In genomic region chr17:10730956-10731879, GRCh38 we compare ENCODE assay signal across 10 cellular contexts. TPM values are rescaled to one million over a fixed set of nuclear protein-coding genes. Genes with fewer than 3 reads are reported as not detected.
DNase-seq lines count a peak whose midpoint lies in the region; ATAC-seq and TF ChIP-seq lines count a peak whose summit lies in the region.
"Had no signal": no experiment of that assay in that cellular context is flagged by ENCODE, and none has a peak within 500 bp of the region (broad histone marks: within the 10 kb centered on the region; RNA-seq: fewer than 3 reads in every experiment).

No MANE protein-coding gene starts in this region.

- no peaks in the 10 kb centered on the region for H3K27me3 ChIP-seq in psoas muscle (ENCODE audit: insufficient read depth in 3 of 3, low read length in 2 of 3)
- H3K27me3 ChIP-seq in upper lobe of right lung: no peaks in the 10 kb centered on the region

- H3K27ac ChIP-seq in SK-N-MC: peak overlapping the region; percentile 99
- H3K27ac ChIP-seq in psoas muscle: no peak overlapping the region
- no peak overlapping the region for H3K27ac ChIP-seq in upper lobe of right lung

- 79 to 85% (median 82%) methylated on average over 19 of the region's 19 CpGs for WGBS in psoas muscle, 3 donors

- 0 out of 2 replicates have a peak, but pooled peaks cover 2% of the 10 kb centered on the region for H3K9me3 ChIP-seq in ES-I3 (ENCODE audit: control insufficient read depth, insufficient read depth, low read length)
- no peaks in the 10 kb centered on the region for H3K9me3 ChIP-seq in SK-N-MC (ENCODE audit: low read depth, low read length)
- H3K9me3 ChIP-seq in psoas muscle: no peaks in the 10 kb centered on the region
- no peaks in the 10 kb centered on the region for H3K9me3 ChIP-seq in upper lobe of right lung

- H3K4me1 ChIP-seq in ES-I3 (ENCODE audit: insufficient read depth, low read length) (0 out of 2 replicates have a peak, but pooled peaks cover 4% of the 10 kb centered on the region), psoas muscle (peaks cover 3% of the 10 kb centered on the region), upper lobe of right lung (no peaks in the 10 kb centered on the region)

- no peak for TF ChIP-seq CTCF in foreskin fibroblast (IDR thresholded peaks at IDR 0.05; ENCODE audit: low read depth, low read length)
- no peak for TF ChIP-seq CTCF in psoas muscle (IDR thresholded peaks at IDR 0.05)
- no peak for TF ChIP-seq CTCF in upper lobe of right lung (IDR thresholded peaks at IDR 0.05)

- intact Hi-C loops in psoas muscle (cut with DNase I): no loop called here
- intact Hi-C loops in upper lobe of right lung (cut with DNase I): loop anchor here (10.0 kb wide), 1 partner anchor 114 kb away; no protein-coding TSS in a partner anchor

- H3K4me3 ChIP-seq in SK-N-MC (peak overlapping the region; percentile 86), foreskin fibroblast (ENCODE audit: low read depth in 1 of 2, low read length in 2 of 2) (peak overlapping the region; percentile 72), psoas muscle (peak overlapping the region; percentile 92), upper lobe of right lung (no peak overlapping the region)

- DNase-seq in SK-N-MC (ENCODE audit: low read depth, low spot score): no peak
- peak in 1 of 2 donors; percentile 20 for DNase-seq in foreskin fibroblast
- no peak for DNase-seq in psoas muscle
- DNase-seq in iPS-NIHi7 (ENCODE audit: extremely low spot score): no peak
- DNase-seq in upper lobe of right lung: no peak
- DNase-seq in activated effector memory CD4-positive, alpha-beta T cell treated with Interleukin-2 at 50 U/mL for 16 hours: no peak
- no peak for DNase-seq in NCI-H82 treated with DMSO at 0.1 percent for 48 hours (lab: John Stamatoyannopoulos, UW; ENCODE audit: unreplicated experiment)
- DNase-seq: aorta, NCI-H2171 treated with DMSO at 0.1 percent for 48 hours had no signal

- peak overlapping the region; percentile 84 for H3K9ac ChIP-seq in ES-I3 (ENCODE audit: low read depth, low read length)
- peak overlapping the region; percentile 73 for H3K9ac ChIP-seq in SK-N-MC (ENCODE audit: insufficient read length)

- ATAC-seq in psoas muscle (no peak), upper lobe of right lung (no peak)

- H3K36me3 ChIP-seq in ES-I3 (ENCODE audit: insufficient read depth, low read length) (no peaks in the 10 kb centered on the region), SK-N-MC (ENCODE audit: insufficient read depth, low read length) (no peaks in the 10 kb centered on the region), psoas muscle (ENCODE audit: insufficient read depth in 1 of 2, low read depth in 1 of 2) (peaks cover 0 to 16% of the 10 kb centered on the region in 2 donors), upper lobe of right lung (no peaks in the 10 kb centered on the region)

RNA-seq across cellular contexts. Expression of gene TMEM220, which starts 1.4 kb away (rescaled TPM):
- total RNA-seq in psoas muscle: 1 to 10 TPM; 4.2 to 8.9 (median 6.5) TPM
- polyA plus RNA-seq in psoas muscle: 1 to 10 TPM; 3.4 to 4.9 (median 3.6) TPM
- 10.5 TPM for total RNA-seq in upper lobe of right lung

RNA-seq across cellular contexts. Expression of gene ADPRM, which starts 33.8 kb away (rescaled TPM):
- 10 to 100 TPM in 2 of 4 donors, 1 to 10 TPM in 2; 8.9 to 15.8 (median 10.6) TPM for total RNA-seq in psoas muscle
- 10 to 100 TPM; 10.6 to 14.6 (median 13.7) TPM for polyA plus RNA-seq in psoas muscle
- total RNA-seq in upper lobe of right lung: 8.2 TPM

RNA-seq across cellular contexts. Expression of gene SCO1, which starts 33.9 kb away (rescaled TPM):
- 10 to 100 TPM; 25.9 to 36.1 (median 27.5) TPM for total RNA-seq in psoas muscle
- 10 to 100 TPM; 17.5 to 38.9 (median 28.6) TPM for polyA plus RNA-seq in psoas muscle
- 25.4 TPM for total RNA-seq in upper lobe of right lung
